ENCODE assay signal across 1 cellular context in the genomic region with DNA sequence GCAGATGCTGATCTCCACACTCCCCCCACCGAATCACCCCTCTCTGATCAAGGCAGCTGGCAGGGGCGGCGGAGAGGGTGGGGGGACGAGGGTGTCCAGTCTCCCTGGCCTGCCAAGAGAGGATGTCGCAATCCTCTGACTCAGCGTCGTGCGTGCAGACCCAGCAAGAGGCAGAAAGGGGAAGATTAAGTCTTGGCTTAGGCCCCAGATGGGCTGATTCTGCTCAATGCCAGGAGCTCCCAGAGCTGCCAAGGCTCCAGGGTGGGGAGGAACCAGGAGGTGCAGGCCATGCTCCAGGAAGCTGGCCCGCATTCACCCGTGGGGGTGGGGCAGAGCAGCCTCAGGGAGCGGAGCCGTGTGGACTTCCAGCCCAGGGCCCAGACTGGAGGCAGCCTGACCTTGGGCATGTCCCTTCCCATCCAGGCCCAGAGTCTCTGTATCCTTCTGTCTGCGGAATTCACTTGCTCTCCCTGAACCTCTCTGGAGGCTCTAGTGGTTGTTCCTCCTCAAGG.
TF ChIP-seq lines count a peak whose summit lies in the region.

No MANE protein-coding gene starts in this region.

TF ChIP-seq in HepG2, 621 proteins besides CTCF, POLR2A, EP300 and RAD21 (continued from another document and continues in another):
- TF ChIP-seq ONECUT2 (CRISPR knock-in tag; IDR thresholded peaks at IDR 0.05) = no peak
- TF ChIP-seq ZNF33B (CRISPR knock-in tag; IDR thresholded peaks at IDR 0.05) = no peak
- no peak for TF ChIP-seq ZNF850 (CRISPR knock-in tag; conservative IDR thresholded peaks at IDR 0.05)
- TF ChIP-seq RCOR2 (CRISPR knock-in tag; IDR thresholded peaks at IDR 0.05) = no peak
- no peak for TF ChIP-seq STAT5B (CRISPR knock-in tag; IDR thresholded peaks at IDR 0.05)
- TF ChIP-seq, protein P1, sequence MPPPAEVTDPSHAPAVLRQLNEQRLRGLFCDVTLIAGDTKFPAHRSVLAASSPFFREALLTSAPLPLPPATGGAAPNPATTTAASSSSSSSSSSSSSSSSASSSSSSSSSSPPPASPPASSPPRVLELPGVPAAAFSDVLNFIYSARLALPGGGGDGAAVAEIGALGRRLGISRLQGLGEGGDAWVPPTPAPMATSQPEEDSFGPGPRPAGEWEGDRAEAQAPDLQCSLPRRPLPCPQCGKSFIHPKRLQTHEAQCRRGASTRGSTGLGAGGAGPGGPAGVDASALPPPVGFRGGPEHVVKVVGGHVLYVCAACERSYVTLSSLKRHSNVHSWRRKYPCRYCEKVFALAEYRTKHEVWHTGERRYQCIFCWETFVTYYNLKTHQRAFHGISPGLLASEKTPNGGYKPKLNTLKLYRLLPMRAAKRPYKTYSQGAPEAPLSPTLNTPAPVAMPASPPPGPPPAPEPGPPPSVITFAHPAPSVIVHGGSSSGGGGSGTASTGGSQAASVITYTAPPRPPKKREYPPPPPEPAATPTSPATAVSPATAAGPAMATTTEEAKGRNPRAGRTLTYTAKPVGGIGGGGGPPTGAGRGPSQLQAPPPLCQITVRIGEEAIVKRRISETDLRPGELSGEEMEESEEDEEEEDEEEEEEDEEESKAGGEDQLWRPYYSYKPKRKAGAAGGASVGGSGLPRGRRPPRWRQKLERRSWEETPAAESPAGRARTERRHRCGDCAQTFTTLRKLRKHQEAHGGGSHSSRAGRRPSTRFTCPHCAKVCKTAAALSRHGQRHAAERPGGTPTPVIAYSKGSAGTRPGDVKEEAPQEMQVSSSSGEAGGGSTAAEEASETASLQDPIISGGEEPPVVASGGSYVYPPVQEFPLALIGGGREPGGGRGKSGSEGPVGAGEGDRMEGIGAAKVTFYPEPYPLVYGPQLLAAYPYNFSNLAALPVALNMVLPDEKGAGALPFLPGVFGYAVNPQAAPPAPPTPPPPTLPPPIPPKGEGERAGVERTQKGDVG (CRISPR knock-in tag; IDR thresholded peaks at IDR 0.05; ENCODE audit: borderline replicate concordance) = no peak
- no peak for TF ChIP-seq EED (CRISPR knock-in tag; IDR thresholded peaks at IDR 0.05)
- TF ChIP-seq, protein P2, sequence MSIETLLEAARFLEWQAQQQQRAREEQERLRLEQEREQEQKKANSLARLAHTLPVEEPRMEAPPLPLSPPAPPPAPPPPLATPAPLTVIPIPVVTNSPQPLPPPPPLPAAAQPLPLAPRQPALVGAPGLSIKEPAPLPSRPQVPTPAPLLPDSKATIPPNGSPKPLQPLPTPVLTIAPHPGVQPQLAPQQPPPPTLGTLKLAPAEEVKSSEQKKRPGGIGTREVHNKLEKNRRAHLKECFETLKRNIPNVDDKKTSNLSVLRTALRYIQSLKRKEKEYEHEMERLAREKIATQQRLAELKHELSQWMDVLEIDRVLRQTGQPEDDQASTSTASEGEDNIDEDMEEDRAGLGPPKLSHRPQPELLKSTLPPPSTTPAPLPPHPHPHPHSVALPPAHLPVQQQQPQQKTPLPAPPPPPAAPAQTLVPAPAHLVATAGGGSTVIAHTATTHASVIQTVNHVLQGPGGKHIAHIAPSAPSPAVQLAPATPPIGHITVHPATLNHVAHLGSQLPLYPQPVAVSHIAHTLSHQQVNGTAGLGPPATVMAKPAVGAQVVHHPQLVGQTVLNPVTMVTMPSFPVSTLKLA (IDR thresholded peaks at IDR 0.05) = no peak
- peak; percentile 25; the same call in 1 of the 2 replicates for TF ChIP-seq NFKB2 (CRISPR knock-in tag; IDR thresholded peaks at IDR 0.05; ENCODE audit: borderline replicate concordance)
- no peak; the same call in 1 of the 2 replicates for TF ChIP-seq PITX1 (CRISPR knock-in tag; IDR thresholded peaks at IDR 0.05)
- TF ChIP-seq ZNF558 (CRISPR knock-in tag; IDR thresholded peaks at IDR 0.05; ENCODE audit: borderline replicate concordance) = no peak
- no peak for TF ChIP-seq SIN3A (IDR thresholded peaks at IDR 0.05; ENCODE audit: borderline replicate concordance, low read depth, low read length)
- no peak for TF ChIP-seq NFIB (CRISPR knock-in tag; IDR thresholded peaks at IDR 0.05; ENCODE audit: borderline replicate concordance)
- no peak for TF ChIP-seq NFIC (IDR thresholded peaks at IDR 0.05; ENCODE audit: low read length)
- no peak for TF ChIP-seq HHEX (CRISPR knock-in tag; IDR thresholded peaks at IDR 0.05)
- TF ChIP-seq, protein P3, sequence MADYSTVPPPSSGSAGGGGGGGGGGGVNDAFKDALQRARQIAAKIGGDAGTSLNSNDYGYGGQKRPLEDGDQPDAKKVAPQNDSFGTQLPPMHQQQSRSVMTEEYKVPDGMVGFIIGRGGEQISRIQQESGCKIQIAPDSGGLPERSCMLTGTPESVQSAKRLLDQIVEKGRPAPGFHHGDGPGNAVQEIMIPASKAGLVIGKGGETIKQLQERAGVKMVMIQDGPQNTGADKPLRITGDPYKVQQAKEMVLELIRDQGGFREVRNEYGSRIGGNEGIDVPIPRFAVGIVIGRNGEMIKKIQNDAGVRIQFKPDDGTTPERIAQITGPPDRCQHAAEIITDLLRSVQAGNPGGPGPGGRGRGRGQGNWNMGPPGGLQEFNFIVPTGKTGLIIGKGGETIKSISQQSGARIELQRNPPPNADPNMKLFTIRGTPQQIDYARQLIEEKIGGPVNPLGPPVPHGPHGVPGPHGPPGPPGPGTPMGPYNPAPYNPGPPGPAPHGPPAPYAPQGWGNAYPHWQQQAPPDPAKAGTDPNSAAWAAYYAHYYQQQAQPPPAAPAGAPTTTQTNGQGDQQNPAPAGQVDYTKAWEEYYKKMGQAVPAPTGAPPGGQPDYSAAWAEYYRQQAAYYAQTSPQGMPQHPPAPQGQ (CRISPR knock-in tag; IDR thresholded peaks at IDR 0.05; ENCODE audit: borderline replicate concordance) = no peak
- TF ChIP-seq ZNF101 (CRISPR knock-in tag; IDR thresholded peaks at IDR 0.05; ENCODE audit: borderline replicate concordance, low read depth) = no peak
- no peak for TF ChIP-seq ZNF749 (CRISPR knock-in tag; IDR thresholded peaks at IDR 0.05; ENCODE audit: borderline replicate concordance)
- TF ChIP-seq ZNF501 (CRISPR knock-in tag; IDR thresholded peaks at IDR 0.05) = no peak
- no peak for TF ChIP-seq ZNF766 (CRISPR knock-in tag; IDR thresholded peaks at IDR 0.05; ENCODE audit: borderline replicate concordance)
- TF ChIP-seq RXRA (CRISPR knock-in tag; IDR thresholded peaks at IDR 0.05) = 0 out of 2 replicates have a peak, but pooled peaks have one; percentile 37
- TF ChIP-seq, protein P4, sequence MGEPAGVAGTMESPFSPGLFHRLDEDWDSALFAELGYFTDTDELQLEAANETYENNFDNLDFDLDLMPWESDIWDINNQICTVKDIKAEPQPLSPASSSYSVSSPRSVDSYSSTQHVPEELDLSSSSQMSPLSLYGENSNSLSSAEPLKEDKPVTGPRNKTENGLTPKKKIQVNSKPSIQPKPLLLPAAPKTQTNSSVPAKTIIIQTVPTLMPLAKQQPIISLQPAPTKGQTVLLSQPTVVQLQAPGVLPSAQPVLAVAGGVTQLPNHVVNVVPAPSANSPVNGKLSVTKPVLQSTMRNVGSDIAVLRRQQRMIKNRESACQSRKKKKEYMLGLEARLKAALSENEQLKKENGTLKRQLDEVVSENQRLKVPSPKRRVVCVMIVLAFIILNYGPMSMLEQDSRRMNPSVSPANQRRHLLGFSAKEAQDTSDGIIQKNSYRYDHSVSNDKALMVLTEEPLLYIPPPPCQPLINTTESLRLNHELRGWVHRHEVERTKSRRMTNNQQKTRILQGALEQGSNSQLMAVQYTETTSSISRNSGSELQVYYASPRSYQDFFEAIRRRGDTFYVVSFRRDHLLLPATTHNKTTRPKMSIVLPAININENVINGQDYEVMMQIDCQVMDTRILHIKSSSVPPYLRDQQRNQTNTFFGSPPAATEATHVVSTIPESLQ (CRISPR knock-in tag; conservative IDR thresholded peaks at IDR 0.05) = no peak
- TF ChIP-seq JUND (CRISPR knock-in tag; IDR thresholded peaks at IDR 0.05) = peak; percentile 82
- no peak; the same call in 1 of the 2 replicates for TF ChIP-seq NR2F6 (IDR thresholded peaks at IDR 0.05)
- TF ChIP-seq NR2F6 (CRISPR knock-in tag; IDR thresholded peaks at IDR 0.05) = 0 out of 2 replicates have a peak, but pooled peaks have one; percentile 18
- TF ChIP-seq, protein P5, sequence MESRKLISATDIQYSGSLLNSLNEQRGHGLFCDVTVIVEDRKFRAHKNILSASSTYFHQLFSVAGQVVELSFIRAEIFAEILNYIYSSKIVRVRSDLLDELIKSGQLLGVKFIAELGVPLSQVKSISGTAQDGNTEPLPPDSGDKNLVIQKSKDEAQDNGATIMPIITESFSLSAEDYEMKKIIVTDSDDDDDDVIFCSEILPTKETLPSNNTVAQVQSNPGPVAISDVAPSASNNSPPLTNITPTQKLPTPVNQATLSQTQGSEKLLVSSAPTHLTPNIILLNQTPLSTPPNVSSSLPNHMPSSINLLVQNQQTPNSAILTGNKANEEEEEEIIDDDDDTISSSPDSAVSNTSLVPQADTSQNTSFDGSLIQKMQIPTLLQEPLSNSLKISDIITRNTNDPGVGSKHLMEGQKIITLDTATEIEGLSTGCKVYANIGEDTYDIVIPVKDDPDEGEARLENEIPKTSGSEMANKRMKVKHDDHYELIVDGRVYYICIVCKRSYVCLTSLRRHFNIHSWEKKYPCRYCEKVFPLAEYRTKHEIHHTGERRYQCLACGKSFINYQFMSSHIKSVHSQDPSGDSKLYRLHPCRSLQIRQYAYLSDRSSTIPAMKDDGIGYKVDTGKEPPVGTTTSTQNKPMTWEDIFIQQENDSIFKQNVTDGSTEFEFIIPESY (CRISPR knock-in tag; IDR thresholded peaks at IDR 0.05) = no peak
- TF ChIP-seq, protein P6, sequence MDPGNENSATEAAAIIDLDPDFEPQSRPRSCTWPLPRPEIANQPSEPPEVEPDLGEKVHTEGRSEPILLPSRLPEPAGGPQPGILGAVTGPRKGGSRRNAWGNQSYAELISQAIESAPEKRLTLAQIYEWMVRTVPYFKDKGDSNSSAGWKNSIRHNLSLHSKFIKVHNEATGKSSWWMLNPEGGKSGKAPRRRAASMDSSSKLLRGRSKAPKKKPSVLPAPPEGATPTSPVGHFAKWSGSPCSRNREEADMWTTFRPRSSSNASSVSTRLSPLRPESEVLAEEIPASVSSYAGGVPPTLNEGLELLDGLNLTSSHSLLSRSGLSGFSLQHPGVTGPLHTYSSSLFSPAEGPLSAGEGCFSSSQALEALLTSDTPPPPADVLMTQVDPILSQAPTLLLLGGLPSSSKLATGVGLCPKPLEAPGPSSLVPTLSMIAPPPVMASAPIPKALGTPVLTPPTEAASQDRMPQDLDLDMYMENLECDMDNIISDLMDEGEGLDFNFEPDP (CRISPR knock-in tag; conservative IDR thresholded peaks at IDR 0.05) = no peak
- TF ChIP-seq ZMYM3 (CRISPR knock-in tag; IDR thresholded peaks at IDR 0.05) = peak; percentile 73; the same call in 1 of the 2 replicates
- TF ChIP-seq YEATS2 (CRISPR knock-in tag; IDR thresholded peaks at IDR 0.05; ENCODE audit: borderline replicate concordance) = peak; percentile 22; the same call in 1 of the 2 replicates
- no peak for TF ChIP-seq ZNF564 (CRISPR knock-in tag; IDR thresholded peaks at IDR 0.05)
- TF ChIP-seq ZNF432 (CRISPR knock-in tag; IDR thresholded peaks at IDR 0.05; ENCODE audit: borderline replicate concordance) = no peak
- TF ChIP-seq, protein P7, sequence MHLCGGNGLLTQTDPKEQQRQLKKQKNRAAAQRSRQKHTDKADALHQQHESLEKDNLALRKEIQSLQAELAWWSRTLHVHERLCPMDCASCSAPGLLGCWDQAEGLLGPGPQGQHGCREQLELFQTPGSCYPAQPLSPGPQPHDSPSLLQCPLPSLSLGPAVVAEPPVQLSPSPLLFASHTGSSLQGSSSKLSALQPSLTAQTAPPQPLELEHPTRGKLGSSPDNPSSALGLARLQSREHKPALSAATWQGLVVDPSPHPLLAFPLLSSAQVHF (CRISPR knock-in tag; IDR thresholded peaks at IDR 0.05) = no peak
- TF ChIP-seq NFYB (CRISPR knock-in tag; IDR thresholded peaks at IDR 0.05) = no peak
- peak; percentile 23 for TF ChIP-seq FOXA3 (CRISPR knock-in tag; IDR thresholded peaks at IDR 0.05)
- no peak for TF ChIP-seq ZMYM2 (CRISPR knock-in tag; IDR thresholded peaks at IDR 0.05)
- TF ChIP-seq MTF1 (CRISPR knock-in tag; IDR thresholded peaks at IDR 0.05) = no peak
- no peak for TF ChIP-seq AKAP8 (CRISPR knock-in tag; IDR thresholded peaks at IDR 0.05)
- TF ChIP-seq TAF15 (IDR thresholded peaks at IDR 0.05; ENCODE audit: low read depth, low read length, poor library complexity, severe bottlenecking) = no peak
- TF ChIP-seq, protein P8, sequence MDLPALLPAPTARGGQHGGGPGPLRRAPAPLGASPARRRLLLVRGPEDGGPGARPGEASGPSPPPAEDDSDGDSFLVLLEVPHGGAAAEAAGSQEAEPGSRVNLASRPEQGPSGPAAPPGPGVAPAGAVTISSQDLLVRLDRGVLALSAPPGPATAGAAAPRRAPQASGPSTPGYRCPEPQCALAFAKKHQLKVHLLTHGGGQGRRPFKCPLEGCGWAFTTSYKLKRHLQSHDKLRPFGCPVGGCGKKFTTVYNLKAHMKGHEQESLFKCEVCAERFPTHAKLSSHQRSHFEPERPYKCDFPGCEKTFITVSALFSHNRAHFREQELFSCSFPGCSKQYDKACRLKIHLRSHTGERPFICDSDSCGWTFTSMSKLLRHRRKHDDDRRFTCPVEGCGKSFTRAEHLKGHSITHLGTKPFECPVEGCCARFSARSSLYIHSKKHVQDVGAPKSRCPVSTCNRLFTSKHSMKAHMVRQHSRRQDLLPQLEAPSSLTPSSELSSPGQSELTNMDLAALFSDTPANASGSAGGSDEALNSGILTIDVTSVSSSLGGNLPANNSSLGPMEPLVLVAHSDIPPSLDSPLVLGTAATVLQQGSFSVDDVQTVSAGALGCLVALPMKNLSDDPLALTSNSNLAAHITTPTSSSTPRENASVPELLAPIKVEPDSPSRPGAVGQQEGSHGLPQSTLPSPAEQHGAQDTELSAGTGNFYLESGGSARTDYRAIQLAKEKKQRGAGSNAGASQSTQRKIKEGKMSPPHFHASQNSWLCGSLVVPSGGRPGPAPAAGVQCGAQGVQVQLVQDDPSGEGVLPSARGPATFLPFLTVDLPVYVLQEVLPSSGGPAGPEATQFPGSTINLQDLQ (CRISPR knock-in tag; IDR thresholded peaks at IDR 0.05) = no peak
- TF ChIP-seq KDM4B (CRISPR knock-in tag; IDR thresholded peaks at IDR 0.05) = no peak
- no peak for TF ChIP-seq ZNF446 (CRISPR knock-in tag; IDR thresholded peaks at IDR 0.05)
- no peak; the same call in 1 of the 2 replicates for TF ChIP-seq MAFG (CRISPR knock-in tag; IDR thresholded peaks at IDR 0.05)
- TF ChIP-seq, protein P9, sequence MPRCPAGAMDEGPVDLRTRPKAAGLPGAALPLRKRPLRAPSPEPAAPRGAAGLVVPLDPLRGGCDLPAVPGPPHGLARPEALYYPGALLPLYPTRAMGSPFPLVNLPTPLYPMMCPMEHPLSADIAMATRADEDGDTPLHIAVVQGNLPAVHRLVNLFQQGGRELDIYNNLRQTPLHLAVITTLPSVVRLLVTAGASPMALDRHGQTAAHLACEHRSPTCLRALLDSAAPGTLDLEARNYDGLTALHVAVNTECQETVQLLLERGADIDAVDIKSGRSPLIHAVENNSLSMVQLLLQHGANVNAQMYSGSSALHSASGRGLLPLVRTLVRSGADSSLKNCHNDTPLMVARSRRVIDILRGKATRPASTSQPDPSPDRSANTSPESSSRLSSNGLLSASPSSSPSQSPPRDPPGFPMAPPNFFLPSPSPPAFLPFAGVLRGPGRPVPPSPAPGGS (CRISPR knock-in tag; IDR thresholded peaks at IDR 0.05) = peak; percentile 40; the same call in 1 of the 2 replicates
- TF ChIP-seq, protein P10, sequence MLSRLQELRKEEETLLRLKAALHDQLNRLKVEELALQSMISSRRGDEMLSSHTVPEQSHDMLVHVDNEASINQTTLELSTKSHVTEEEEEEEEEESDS (CRISPR knock-in tag; IDR thresholded peaks at IDR 0.05; ENCODE audit: borderline replicate concordance) = no peak
- TF ChIP-seq GATA4 (IDR thresholded peaks at IDR 0.05; ENCODE audit: borderline replicate concordance, low read depth) = no peak
- TF ChIP-seq ZFAT (CRISPR knock-in tag; conservative IDR thresholded peaks at IDR 0.05) = no peak
